In the genomic region with DNA sequence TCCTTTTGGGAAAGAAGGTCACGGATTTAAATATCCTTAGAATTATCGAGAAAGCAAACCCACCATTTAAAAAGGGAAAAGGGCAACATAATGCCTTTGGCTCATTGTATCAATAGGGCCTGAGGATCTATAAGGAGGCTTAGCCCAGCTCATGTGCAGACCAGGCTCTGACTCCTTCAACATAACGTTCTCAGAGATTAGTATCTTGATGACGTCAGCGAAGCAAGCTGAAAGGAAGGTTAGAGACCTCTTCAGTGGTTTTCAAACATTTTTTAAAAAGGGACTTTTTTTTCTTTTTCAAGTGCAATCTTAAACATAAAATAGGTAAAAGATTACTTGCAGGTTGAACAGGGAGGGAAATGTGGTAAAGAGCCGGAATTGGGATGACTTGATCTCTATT, we compare ENCODE assay signal across 31 cellular contexts.
"Had no signal": no experiment of that assay in that cellular context is flagged by ENCODE, and none has a peak within 500 bp of the region (broad histone marks: within the 10 kb centered on the region; RNA-seq: fewer than 3 reads in every experiment).

No MANE protein-coding gene starts in this region.

- H3K4me1 Mint-ChIP-seq: activated CD4-positive, alpha-beta T cell treated with anti-CD3 and anti-CD28 coated beads for 36 hours; activated CD4-positive, alpha-beta T cell treated with anti-CD3 and anti-CD28 coated beads, Interleukin-2, amount 10 ng/mL, durations not matched to agents 7 days and 5 days had no signal

- H3K36me3 ChIP-seq: adrenal gland, SJCRH30 had no signal

- ATAC-seq: activated CD4-positive, alpha-beta T cell treated with anti-CD3 and anti-CD28 coated beads for 36 hours; activated CD4-positive, CD25-positive, alpha-beta regulatory T cell treated with anti-CD3 and anti-CD28 coated beads, Interleukin-2, amount 50 U/mL, for 24 hours; activated CD8-positive, alpha-beta T cell treated with anti-CD3 and anti-CD28 coated beads, Interleukin-2, amount 10 ng/mL, durations not matched to agents 7 days and 5 days; activated naive CD4-positive, alpha-beta T cell treated with anti-CD3 and anti-CD28 coated beads, Interleukin-2, amount 50 U/mL, for 72 hours; activated T-cell treated with anti-CD3 and anti-CD28 coated beads, Interleukin-2, amount 50 U/mL, for 4 hours; Panc1; WTC11 had no signal

- H3K27me3 Mint-ChIP-seq: activated CD4-positive, alpha-beta T cell treated with anti-CD3 and anti-CD28 coated beads for 36 hours; activated CD4-positive, alpha-beta T cell treated with anti-CD3 and anti-CD28 coated beads, Interleukin-2, amount 10 ng/mL, durations not matched to agents 7 days and 5 days had no signal

- H3K4me3 Mint-ChIP-seq: activated CD4-positive, alpha-beta T cell treated with anti-CD3 and anti-CD28 coated beads for 36 hours; activated CD4-positive, alpha-beta T cell treated with anti-CD3 and anti-CD28 coated beads, Interleukin-2, amount 10 ng/mL, durations not matched to agents 7 days and 5 days; activated CD8-positive, alpha-beta T cell treated with anti-CD3 and anti-CD28 coated beads, Interleukin-2, amount 10 ng/mL, durations not matched to agents 7 days and 5 days; activated naive CD4-positive, alpha-beta T cell treated with anti-CD3 and anti-CD28 coated beads for 36 hours; activated T-cell treated with anti-CD3 and anti-CD28 coated beads, Interleukin-2, amount 50 U/mL, for 4 hours; activated T-helper 1 cell treated with anti-CD3 and anti-CD28 coated beads, Interleukin-12 subunit alpha, Interleukin-12 subunit beta, Interleukin-2, Interleukin-4 antibody, amounts not matched to agents 30 ng/mL and 10 ng/mL and 1 ng/mL, durations not matched to agents 14 hours and 24 hours and 36 hours; brain; T-helper 1 cell treated with Interleukin-12 subunit alpha and Interleukin-12 subunit beta and Interleukin-4 antibody, amounts not matched to agents 30 μg/mL and 1 μg/mL, for 36 hours; T-helper 2 cell treated with Interferon-gamma antibody and Interleukin-4, amounts not matched to agents 5 μg/mL and 100 μg/mL, for 36 hours; WTC11 had no signal

- H3K9me3 ChIP-seq: adrenal gland, SJCRH30, SK-N-SH had no signal

- DNase-seq: activated CD4-positive, alpha-beta T cell treated with anti-CD3 and anti-CD28 coated beads for 36 hours; activated CD4-positive, alpha-beta T cell treated with anti-CD3 and anti-CD28 coated beads, Interleukin-2, amount 10 ng/mL, durations not matched to agents 7 days and 5 days; activated CD4-positive, alpha-beta T cell treated with anti-CD3 and anti-CD28 coated beads, Interleukin-2, amount 50 U/mL, for 48 hours; activated CD8-positive, alpha-beta T cell treated with anti-CD3 and anti-CD28 coated beads, Interleukin-2, amount 10 ng/mL, durations not matched to agents 7 days and 5 days; activated gamma-delta T cell treated with Interleukin-2 at 50 U/mL for 16 hours; activated naive CD4-positive, alpha-beta T cell treated with anti-CD3 and anti-CD28 coated beads for 36 hours; activated T-cell treated with anti-CD3 and anti-CD28 coated beads, Interleukin-2, amount 50 U/mL, for 4 hours; adrenal gland; anterior cingulate cortex; central memory CD4-positive, alpha-beta T cell; NCI-H1092 treated with DMSO at 0.1 percent for 48 hours; NCI-H1417; NCI-H146; NCI-H187; NCI-H2029 treated with DMSO at 0.1 percent for 48 hours; NCI-H2107; NCI-H2171; NCI-H510A treated with DMSO at 0.1 percent for 48 hours; NCI-H526 treated with DMSO at 0.1 percent for 48 hours; NCI-H774; SHP77; SJCRH30; SK-N-SH had no signal

- H3K4me3 ChIP-seq: adrenal gland, SJCRH30 had no signal

- H3K27ac Mint-ChIP-seq: activated CD4-positive, alpha-beta T cell treated with anti-CD3 and anti-CD28 coated beads for 36 hours; activated CD4-positive, alpha-beta T cell treated with anti-CD3 and anti-CD28 coated beads, Interleukin-2, amount 10 ng/mL, durations not matched to agents 7 days and 5 days; activated CD8-positive, alpha-beta T cell treated with anti-CD3 and anti-CD28 coated beads, Interleukin-2, amount 10 ng/mL, durations not matched to agents 7 days and 5 days; activated naive CD4-positive, alpha-beta T cell treated with anti-CD3 and anti-CD28 coated beads for 36 hours; activated naive CD4-positive, alpha-beta T cell treated with anti-CD3 and anti-CD28 coated beads, Interleukin-2, amount 50 U/mL, for 72 hours; activated T-helper 1 cell treated with anti-CD3 and anti-CD28 coated beads, Interleukin-12 subunit alpha, Interleukin-12 subunit beta, Interleukin-2, Interleukin-4 antibody, amounts not matched to agents 30 ng/mL and 10 ng/mL and 1 ng/mL, durations not matched to agents 14 hours and 24 hours and 36 hours; brain; T-helper 1 cell treated with Interleukin-12 subunit alpha and Interleukin-12 subunit beta and Interleukin-4 antibody, amounts not matched to agents 30 μg/mL and 1 μg/mL, for 36 hours; T-helper 2 cell treated with Interferon-gamma antibody and Interleukin-4, amounts not matched to agents 5 μg/mL and 100 μg/mL, for 36 hours; WTC11 had no signal

- H3K36me3 Mint-ChIP-seq: activated naive CD4-positive, alpha-beta T cell treated with anti-CD3 and anti-CD28 coated beads, Interleukin-2, amount 50 U/mL, for 72 hours; brain; WTC11 had no signal

- H3K4me1 ChIP-seq: adrenal gland, SJCRH30 had no signal

- H3K27ac ChIP-seq: adrenal gland, SJCRH30 had no signal

- H3K27me3 ChIP-seq: adrenal gland, SJCRH30 had no signal
